10 cellular contexts compared by ENCODE assay signal in the genomic region with DNA sequence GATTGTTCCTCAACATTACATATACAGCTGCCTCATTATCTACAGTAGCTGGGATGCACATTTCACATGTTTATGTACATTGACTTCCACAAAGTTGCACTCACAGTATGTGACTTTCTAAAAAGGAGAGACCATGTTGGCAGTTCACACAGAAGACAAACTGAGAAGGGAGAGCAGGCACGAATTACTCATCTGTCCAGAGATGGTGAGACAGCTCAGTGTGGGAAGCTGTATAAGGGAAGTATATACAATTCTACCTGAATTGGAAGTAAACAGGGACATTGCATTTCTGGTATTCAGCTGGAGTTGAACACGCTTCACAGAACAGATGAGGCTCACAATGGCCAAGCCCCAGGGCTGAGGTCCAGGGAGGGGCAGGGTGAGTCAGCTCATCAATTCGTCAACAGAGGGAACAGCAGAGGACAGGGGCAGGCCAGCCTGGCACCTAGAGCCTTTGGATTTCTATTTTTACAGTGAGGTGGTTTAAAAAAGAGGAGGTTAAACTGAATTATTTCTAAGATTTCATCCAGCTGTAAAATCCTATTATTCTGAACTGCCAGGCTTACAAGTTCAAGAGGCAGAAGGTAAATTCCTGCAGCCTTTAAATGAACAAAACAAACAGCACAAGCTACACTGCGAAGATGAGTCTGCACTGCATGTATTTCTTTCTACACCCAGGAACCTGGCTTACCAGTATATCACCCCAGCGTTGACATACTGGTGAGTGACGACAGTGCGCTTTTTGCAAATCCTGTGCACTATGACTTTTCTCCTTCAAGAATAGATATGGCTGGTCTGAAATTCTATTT. TPM values are rescaled to one million over a fixed set of nuclear protein-coding genes. Genes with fewer than 3 reads are reported as not detected.
DNase-seq lines count a peak whose midpoint lies in the region; ATAC-seq and TF ChIP-seq lines count a peak whose summit lies in the region.
"Had no signal": no experiment of that assay in that cellular context is flagged by ENCODE, and none has a peak within 500 bp of the region (broad histone marks: within the 10 kb centered on the region; RNA-seq: fewer than 3 reads in every experiment).

No MANE protein-coding gene starts in this region.

- H3K4me3 ChIP-seq in AG10803 (ENCODE audit: low read length) = no peak overlapping the region

- TF ChIP-seq CTCF in AG10803 (conservative IDR thresholded peaks at IDR 0.05; ENCODE audit: low read length) = no peak

- H3K27ac ChIP-seq in epithelial cell of prostate = peak overlapping the region; percentile 79

- no peak for ATAC-seq in GM19463 (IDR thresholded peaks at IDR 0.05; ENCODE audit: unreplicated experiment)
- no peak for ATAC-seq in GM21717 (IDR thresholded peaks at IDR 0.05; ENCODE audit: unreplicated experiment)
- ATAC-seq in GM21576 (IDR thresholded peaks at IDR 0.05; ENCODE audit: unreplicated experiment) = no peak

- DNase-seq in AG10803 (ENCODE audit: low read depth) = peak; percentile 54
- peak; percentile 79 for DNase-seq in NCI-H460 (ENCODE audit: extremely low read depth, low read depth)
- DNase-seq in epithelial cell of prostate (ENCODE audit: low read depth, low spot score) = peak; percentile 36
- DNase-seq in midbrain (lab: John Stamatoyannopoulos, UW) = peak; percentile 5
- no peak for DNase-seq in HuH-7 (ENCODE audit: low spot score)
- DNase-seq: naive B cell; NK-92 treated with Interleukin-12 subunit alpha and Interleukin-12 subunit beta, amount 100 ng/mL, for 24 hours had no signal

RNA-seq across cellular contexts. Expression of a gene that starts 9.8 kb away (rescaled TPM):
- total RNA-seq in NCI-H460 (2014; rRNA removed; shearing (Covaris generic)) = 66.0 and 80.7 TPM in 2 replicates
- polyA plus RNA-seq in NCI-H460 (2014; cell fraction: nucleus; rRNA removed) = 30.2 and 46.3 TPM in 2 replicates
